ENCODE assay signal across 20 cellular contexts in genomic region chr11:69928124-69928523, GRCh38.
"Had no signal": no experiment of that assay in that cellular context is flagged by ENCODE, and none has a peak within 500 bp of the region (broad histone marks: within the 10 kb centered on the region; RNA-seq: fewer than 3 reads in every experiment).

No MANE protein-coding gene starts in this region.

- DNase-seq: activated CD4-positive, alpha-beta T cell treated with anti-CD3 and anti-CD28 coated beads, Interleukin-2, amount 10 ng/mL, durations not matched to agents 7 days and 5 days; activated CD8-positive, alpha-beta memory T cell treated with anti-CD3 and anti-CD28 coated beads, Interleukin-2, amount 50 U/mL, for 4 hours; activated gamma-delta T cell; activated T-cell treated with anti-CD3 and anti-CD28 coated beads, Interleukin-2, amount 50 U/mL, for 4 hours; anterior cingulate cortex; cerebellar nuclear complex; effector CD4-positive, alpha-beta T cell; immature natural killer cell; left cardiac atrium; occipital lobe; stimulated activated CD4-positive, alpha-beta T cell treated with anti-CD3 and anti-CD28 coated beads, Interleukin-2, amount 100 ng/mL, for 24 hours; stimulated activated naive CD8-positive, alpha-beta T cell treated with anti-CD3 and anti-CD28 coated beads, Interleukin-15, Interleukin-2, amounts not matched to agents 100 U/mL and 50 U/mL, for 24 hours; substantia nigra; T1000; tibial artery had no signal

- FAIRE-seq: urothelium cell line had no signal

- H3K36me3 ChIP-seq: gastroesophageal sphincter, tibial artery had no signal

- ATAC-seq: activated CD4-positive, CD25-positive, alpha-beta regulatory T cell treated with anti-CD3 and anti-CD28 coated beads, Interleukin-2, amount 50 U/mL, for 24 hours; activated T-cell treated with anti-CD3 and anti-CD28 coated beads, Interleukin-2, amount 50 U/mL, for 4 hours; esophagus mucosa; gastroesophageal sphincter; left cardiac atrium; stimulated activated naive CD8-positive, alpha-beta T cell treated with anti-CD3 and anti-CD28 coated beads, Interleukin-15, Interleukin-2, amounts not matched to agents 100 U/mL and 50 U/mL, for 24 hours had no signal

- H3K27me3 ChIP-seq: tibial artery had no signal

- H3K27ac ChIP-seq: gastroesophageal sphincter, tibial artery had no signal

- H3K9me3 ChIP-seq: tibial artery had no signal

- H3K4me3 ChIP-seq: gastroesophageal sphincter, lung, tibial artery had no signal
